In genomic region chr1:154328318-154329151, GRCh38 we compare ENCODE assay signal across 1 cellular context.
TF ChIP-seq lines count a peak whose summit lies in the region.

No MANE protein-coding gene starts in this region.

TF ChIP-seq in HEK293, 187 proteins besides CTCF, POLR2A, EP300 and RAD21 (continued from another document and continues in another):
- TF ChIP-seq, protein P1, sequence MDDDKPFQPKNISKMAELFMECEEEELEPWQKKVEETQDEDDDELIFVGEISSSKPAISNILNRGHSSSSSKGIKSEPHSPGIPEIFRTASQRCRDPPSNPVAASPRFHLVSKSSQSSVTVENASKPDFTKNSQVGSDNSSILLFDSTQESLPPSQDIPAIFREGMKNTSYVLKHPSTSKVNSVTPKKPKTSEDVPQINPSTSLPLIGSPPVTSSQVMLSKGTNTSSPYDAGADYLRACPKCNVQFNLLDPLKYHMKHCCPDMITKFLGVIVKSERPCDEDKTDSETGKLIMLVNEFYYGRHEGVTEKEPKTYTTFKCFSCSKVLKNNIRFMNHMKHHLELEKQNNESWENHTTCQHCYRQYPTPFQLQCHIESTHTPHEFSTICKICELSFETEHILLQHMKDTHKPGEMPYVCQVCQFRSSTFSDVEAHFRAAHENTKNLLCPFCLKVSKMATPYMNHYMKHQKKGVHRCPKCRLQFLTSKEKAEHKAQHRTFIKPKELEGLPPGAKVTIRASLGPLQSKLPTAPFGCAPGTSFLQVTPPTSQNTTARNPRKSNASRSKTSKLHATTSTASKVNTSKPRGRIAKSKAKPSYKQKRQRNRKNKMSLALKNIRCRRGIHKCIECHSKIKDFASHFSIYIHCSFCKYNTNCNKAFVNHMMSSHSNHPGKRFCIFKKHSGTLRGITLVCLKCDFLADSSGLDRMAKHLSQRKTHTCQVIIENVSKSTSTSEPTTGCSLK (tag by site-specific recombination; IDR thresholded peaks at IDR 0.05), result no peak
- TF ChIP-seq ZNF843 (tag by site-specific recombination; IDR thresholded peaks at IDR 0.05) (no peak), PRDM4 (tag by site-specific recombination; IDR thresholded peaks at IDR 0.05) (no peak), ZNF157 (tag by site-specific recombination; IDR thresholded peaks at IDR 0.05) (no peak), BCL11B (tag by site-specific recombination; IDR thresholded peaks at IDR 0.05; ENCODE audit: low read depth) (no peak), MEIS1 (CRISPR knock-in tag; IDR thresholded peaks at IDR 0.05; ENCODE audit: borderline replicate concordance) (no peak), ZNF76 (tag by site-specific recombination; IDR thresholded peaks at IDR 0.05; ENCODE audit: borderline replicate concordance, low read depth) (no peak), ZNF146 (tag by site-specific recombination; IDR thresholded peaks at IDR 0.05) (no peak), ZNF658 (tag by site-specific recombination; IDR thresholded peaks at IDR 0.05) (no peak), ZSCAN4 (tag by site-specific recombination; IDR thresholded peaks at IDR 0.05) (0 out of 2 replicates have a peak, but pooled peaks have one; percentile 1), ZNF202 (tag by site-specific recombination; IDR thresholded peaks at IDR 0.05; ENCODE audit: borderline replicate concordance) (no peak), ZNF776 (tag by site-specific recombination; IDR thresholded peaks at IDR 0.05; ENCODE audit: borderline replicate concordance) (no peak), ZFP3 (tag by site-specific recombination; IDR thresholded peaks at IDR 0.05; ENCODE audit: low read depth) (no peak), ZIC2 (tag by site-specific recombination; IDR thresholded peaks at IDR 0.05) (peak; percentile 14; the same call in 1 of the 2 replicates), ZNF654 (tag by site-specific recombination; IDR thresholded peaks at IDR 0.05; ENCODE audit: low read depth) (no peak), ZNF221 (tag by site-specific recombination; IDR thresholded peaks at IDR 0.05; ENCODE audit: borderline replicate concordance) (no peak), ZBTB7A (tag by site-specific recombination; IDR thresholded peaks at IDR 0.05; ENCODE audit: low read depth) (no peak), MZF1 (tag by site-specific recombination; IDR thresholded peaks at IDR 0.05; ENCODE audit: borderline replicate concordance) (no peak), ZNF335 (tag by site-specific recombination; conservative IDR thresholded peaks at IDR 0.05) (peak; percentile 33; the same call in 1 of the 2 replicates), ZNF280D (tag by site-specific recombination; IDR thresholded peaks at IDR 0.05) (no peak), ZNF433 (tag by site-specific recombination; IDR thresholded peaks at IDR 0.05; ENCODE audit: low read depth) (no peak), ZNF350 (tag by site-specific recombination; IDR thresholded peaks at IDR 0.05) (no peak), KLF10 (tag by site-specific recombination; IDR thresholded peaks at IDR 0.05) (peak; percentile 98), ZNF311 (tag by site-specific recombination; IDR thresholded peaks at IDR 0.05; ENCODE audit: borderline replicate concordance) (no peak), ZNF223 (tag by site-specific recombination; IDR thresholded peaks at IDR 0.05) (no peak), GLI4 (tag by site-specific recombination; IDR thresholded peaks at IDR 0.05) (no peak), ZNF394 (tag by site-specific recombination; IDR thresholded peaks at IDR 0.05; ENCODE audit: borderline replicate concordance) (no peak), ZNF175 (tag by site-specific recombination; IDR thresholded peaks at IDR 0.05) (no peak), ZBTB6 (tag by site-specific recombination; IDR thresholded peaks at IDR 0.05) (no peak), ZNF596 (tag by site-specific recombination; IDR thresholded peaks at IDR 0.05) (no peak), ZNF791 (tag by site-specific recombination; IDR thresholded peaks at IDR 0.05) (no peak), ZNF423 (tag by site-specific recombination; IDR thresholded peaks at IDR 0.05) (no peak), ZNF23 (tag by site-specific recombination; IDR thresholded peaks at IDR 0.05; ENCODE audit: borderline replicate concordance) (no peak)
- TF ChIP-seq, protein P2, sequence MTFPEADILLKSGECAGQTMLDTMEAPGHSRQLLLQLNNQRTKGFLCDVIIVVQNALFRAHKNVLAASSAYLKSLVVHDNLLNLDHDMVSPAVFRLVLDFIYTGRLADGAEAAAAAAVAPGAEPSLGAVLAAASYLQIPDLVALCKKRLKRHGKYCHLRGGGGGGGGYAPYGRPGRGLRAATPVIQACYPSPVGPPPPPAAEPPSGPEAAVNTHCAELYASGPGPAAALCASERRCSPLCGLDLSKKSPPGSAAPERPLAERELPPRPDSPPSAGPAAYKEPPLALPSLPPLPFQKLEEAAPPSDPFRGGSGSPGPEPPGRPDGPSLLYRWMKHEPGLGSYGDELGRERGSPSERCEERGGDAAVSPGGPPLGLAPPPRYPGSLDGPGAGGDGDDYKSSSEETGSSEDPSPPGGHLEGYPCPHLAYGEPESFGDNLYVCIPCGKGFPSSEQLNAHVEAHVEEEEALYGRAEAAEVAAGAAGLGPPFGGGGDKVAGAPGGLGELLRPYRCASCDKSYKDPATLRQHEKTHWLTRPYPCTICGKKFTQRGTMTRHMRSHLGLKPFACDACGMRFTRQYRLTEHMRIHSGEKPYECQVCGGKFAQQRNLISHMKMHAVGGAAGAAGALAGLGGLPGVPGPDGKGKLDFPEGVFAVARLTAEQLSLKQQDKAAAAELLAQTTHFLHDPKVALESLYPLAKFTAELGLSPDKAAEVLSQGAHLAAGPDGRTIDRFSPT (tag by site-specific recombination; IDR thresholded peaks at IDR 0.05), result no peak
- TF ChIP-seq, protein P3, sequence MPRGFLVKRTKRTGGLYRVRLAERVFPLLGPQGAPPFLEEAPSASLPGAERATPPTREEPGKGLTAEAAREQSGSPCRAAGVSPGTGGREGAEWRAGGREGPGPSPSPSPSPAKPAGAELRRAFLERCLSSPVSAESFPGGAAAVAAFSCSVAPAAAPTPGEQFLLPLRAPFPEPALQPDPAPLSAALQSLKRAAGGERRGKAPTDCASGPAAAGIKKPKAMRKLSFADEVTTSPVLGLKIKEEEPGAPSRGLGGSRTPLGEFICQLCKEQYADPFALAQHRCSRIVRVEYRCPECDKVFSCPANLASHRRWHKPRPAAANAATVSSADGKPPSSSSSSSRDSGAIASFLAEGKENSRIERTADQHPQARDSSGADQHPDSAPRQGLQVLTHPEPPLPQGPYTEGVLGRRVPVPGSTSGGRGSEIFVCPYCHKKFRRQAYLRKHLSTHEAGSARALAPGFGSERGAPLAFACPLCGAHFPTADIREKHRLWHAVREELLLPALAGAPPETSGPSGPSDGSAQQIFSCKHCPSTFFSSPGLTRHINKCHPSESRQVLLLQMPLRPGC (tag by site-specific recombination; IDR thresholded peaks at IDR 0.05), result no peak
- TF ChIP-seq, protein P4, sequence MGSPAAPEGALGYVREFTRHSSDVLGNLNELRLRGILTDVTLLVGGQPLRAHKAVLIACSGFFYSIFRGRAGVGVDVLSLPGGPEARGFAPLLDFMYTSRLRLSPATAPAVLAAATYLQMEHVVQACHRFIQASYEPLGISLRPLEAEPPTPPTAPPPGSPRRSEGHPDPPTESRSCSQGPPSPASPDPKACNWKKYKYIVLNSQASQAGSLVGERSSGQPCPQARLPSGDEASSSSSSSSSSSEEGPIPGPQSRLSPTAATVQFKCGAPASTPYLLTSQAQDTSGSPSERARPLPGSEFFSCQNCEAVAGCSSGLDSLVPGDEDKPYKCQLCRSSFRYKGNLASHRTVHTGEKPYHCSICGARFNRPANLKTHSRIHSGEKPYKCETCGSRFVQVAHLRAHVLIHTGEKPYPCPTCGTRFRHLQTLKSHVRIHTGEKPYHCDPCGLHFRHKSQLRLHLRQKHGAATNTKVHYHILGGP (tag by site-specific recombination; IDR thresholded peaks at IDR 0.05), result no peak
- TF ChIP-seq, protein P5, sequence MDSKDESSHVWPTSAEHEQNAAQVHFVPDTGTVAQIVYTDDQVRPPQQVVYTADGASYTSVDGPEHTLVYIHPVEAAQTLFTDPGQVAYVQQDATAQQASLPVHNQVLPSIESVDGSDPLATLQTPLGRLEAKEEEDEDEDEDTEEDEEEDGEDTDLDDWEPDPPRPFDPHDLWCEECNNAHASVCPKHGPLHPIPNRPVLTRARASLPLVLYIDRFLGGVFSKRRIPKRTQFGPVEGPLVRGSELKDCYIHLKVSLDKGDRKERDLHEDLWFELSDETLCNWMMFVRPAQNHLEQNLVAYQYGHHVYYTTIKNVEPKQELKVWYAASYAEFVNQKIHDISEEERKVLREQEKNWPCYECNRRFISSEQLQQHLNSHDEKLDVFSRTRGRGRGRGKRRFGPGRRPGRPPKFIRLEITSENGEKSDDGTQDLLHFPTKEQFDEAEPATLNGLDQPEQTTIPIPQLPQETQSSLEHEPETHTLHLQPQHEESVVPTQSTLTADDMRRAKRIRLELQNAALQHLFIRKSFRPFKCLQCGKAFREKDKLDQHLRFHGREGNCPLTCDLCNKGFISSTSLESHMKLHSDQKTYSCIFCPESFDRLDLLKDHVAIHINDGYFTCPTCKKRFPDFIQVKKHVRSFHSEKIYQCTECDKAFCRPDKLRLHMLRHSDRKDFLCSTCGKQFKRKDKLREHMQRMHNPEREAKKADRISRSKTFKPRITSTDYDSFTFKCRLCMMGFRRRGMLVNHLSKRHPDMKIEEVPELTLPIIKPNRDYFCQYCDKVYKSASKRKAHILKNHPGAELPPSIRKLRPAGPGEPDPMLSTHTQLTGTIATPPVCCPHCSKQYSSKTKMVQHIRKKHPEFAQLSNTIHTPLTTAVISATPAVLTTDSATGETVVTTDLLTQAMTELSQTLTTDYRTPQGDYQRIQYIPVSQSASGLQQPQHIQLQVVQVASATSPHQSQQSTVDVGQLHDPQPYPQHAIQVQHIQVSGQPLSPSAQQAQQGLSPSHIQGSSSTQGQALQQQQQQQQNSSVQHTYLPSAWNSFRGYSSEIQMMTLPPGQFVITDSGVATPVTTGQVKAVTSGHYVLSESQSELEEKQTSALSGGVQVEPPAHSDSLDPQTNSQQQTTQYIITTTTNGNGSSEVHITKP (tag by site-specific recombination; IDR thresholded peaks at IDR 0.05), result peak; percentile 67
- TF ChIP-seq, protein P6, sequence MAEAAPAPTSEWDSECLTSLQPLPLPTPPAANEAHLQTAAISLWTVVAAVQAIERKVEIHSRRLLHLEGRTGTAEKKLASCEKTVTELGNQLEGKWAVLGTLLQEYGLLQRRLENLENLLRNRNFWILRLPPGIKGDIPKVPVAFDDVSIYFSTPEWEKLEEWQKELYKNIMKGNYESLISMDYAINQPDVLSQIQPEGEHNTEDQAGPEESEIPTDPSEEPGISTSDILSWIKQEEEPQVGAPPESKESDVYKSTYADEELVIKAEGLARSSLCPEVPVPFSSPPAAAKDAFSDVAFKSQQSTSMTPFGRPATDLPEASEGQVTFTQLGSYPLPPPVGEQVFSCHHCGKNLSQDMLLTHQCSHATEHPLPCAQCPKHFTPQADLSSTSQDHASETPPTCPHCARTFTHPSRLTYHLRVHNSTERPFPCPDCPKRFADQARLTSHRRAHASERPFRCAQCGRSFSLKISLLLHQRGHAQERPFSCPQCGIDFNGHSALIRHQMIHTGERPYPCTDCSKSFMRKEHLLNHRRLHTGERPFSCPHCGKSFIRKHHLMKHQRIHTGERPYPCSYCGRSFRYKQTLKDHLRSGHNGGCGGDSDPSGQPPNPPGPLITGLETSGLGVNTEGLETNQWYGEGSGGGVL (tag by site-specific recombination; IDR thresholded peaks at IDR 0.05), result no peak
